ENCODE assay signal across 17 cellular contexts in the genomic region with DNA sequence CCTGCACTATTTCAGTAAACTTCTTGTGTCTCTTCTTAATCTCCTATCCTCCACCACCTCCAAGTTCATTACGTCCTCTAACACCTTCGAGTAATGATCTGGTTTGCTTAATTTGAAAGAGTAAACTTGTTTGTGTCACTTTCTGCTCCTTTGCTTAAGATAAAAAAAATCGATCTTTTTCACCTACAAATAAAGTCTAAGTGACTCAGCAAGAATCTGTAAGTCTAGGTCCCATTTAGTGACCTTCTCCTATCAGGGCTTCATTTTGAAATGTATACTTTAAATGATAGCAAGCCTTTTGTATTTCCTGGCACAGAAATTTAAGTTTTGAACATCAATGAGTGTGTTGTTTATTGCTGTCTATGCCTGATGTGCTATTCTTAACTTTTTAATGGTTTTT.
"Had no signal": no experiment of that assay in that cellular context is flagged by ENCODE, and none has a peak within 500 bp of the region (broad histone marks: within the 10 kb centered on the region; RNA-seq: fewer than 3 reads in every experiment).

No MANE protein-coding gene starts in this region.

- H3K27ac ChIP-seq: epithelial cell of prostate, esophagus muscularis mucosa, gastrocnemius medialis, heart right ventricle, sigmoid colon, skin epidermis, tibial artery, upper lobe of right lung, vagina had no signal

- H3K4me1 Mint-ChIP-seq: naive thymus-derived CD4-positive, alpha-beta T cell had no signal

- H3K36me3 ChIP-seq: esophagus muscularis mucosa, gastrocnemius medialis, heart right ventricle, sigmoid colon, tibial artery, upper lobe of right lung, vagina had no signal

- H3K4me3 Mint-ChIP-seq: naive thymus-derived CD4-positive, alpha-beta T cell; nephron progenitor cell had no signal

- H3K27me3 Mint-ChIP-seq: naive thymus-derived CD4-positive, alpha-beta T cell had no signal

- H3K4me3 ChIP-seq: esophagus muscularis mucosa, gastrocnemius medialis, heart right ventricle, sigmoid colon, skin epidermis, tibial artery, upper lobe of right lung, vagina had no signal

- DNase-seq: effector memory CD4-positive, alpha-beta T cell; gastrocnemius medialis; heart right ventricle; islet precursor cell; mammary epithelial cell; naive thymus-derived CD4-positive, alpha-beta T cell; nephron progenitor cell; sigmoid colon; stimulated activated CD4-positive, alpha-beta T cell treated with anti-CD3 and anti-CD28 coated beads, Interleukin-12 subunit alpha, Interleukin-12 subunit beta, amount 100 ng/mL, for 4 hours; stimulated activated naive CD8-positive, alpha-beta T cell treated with anti-CD3 and anti-CD28 coated beads, Interleukin-15, Interleukin-2, amounts not matched to agents 100 U/mL and 50 U/mL, for 24 hours; tibial artery; upper lobe of right lung had no signal

- H3K9me3 ChIP-seq: esophagus muscularis mucosa, gastrocnemius medialis, sigmoid colon, tibial artery, upper lobe of right lung, vagina had no signal

- ATAC-seq: gastrocnemius medialis; heart right ventricle; left lobe of liver; naive thymus-derived CD4-positive, alpha-beta T cell; stimulated activated naive CD8-positive, alpha-beta T cell treated with anti-CD3 and anti-CD28 coated beads, Interleukin-15, Interleukin-2, amounts not matched to agents 100 U/mL and 50 U/mL, for 24 hours; upper lobe of right lung had no signal

- H3K36me3 Mint-ChIP-seq: naive thymus-derived CD4-positive, alpha-beta T cell had no signal

- H3K27me3 ChIP-seq: esophagus muscularis mucosa, gastrocnemius medialis, heart right ventricle, sigmoid colon, tibial artery, upper lobe of right lung, vagina had no signal

- H3K4me1 ChIP-seq: esophagus muscularis mucosa, gastrocnemius medialis, heart right ventricle, sigmoid colon, upper lobe of right lung, vagina had no signal

- H3K27ac Mint-ChIP-seq: naive thymus-derived CD4-positive, alpha-beta T cell; nephron progenitor cell had no signal
